Comparison of ENCODE assay signal across 1 cellular context in the genomic region with DNA sequence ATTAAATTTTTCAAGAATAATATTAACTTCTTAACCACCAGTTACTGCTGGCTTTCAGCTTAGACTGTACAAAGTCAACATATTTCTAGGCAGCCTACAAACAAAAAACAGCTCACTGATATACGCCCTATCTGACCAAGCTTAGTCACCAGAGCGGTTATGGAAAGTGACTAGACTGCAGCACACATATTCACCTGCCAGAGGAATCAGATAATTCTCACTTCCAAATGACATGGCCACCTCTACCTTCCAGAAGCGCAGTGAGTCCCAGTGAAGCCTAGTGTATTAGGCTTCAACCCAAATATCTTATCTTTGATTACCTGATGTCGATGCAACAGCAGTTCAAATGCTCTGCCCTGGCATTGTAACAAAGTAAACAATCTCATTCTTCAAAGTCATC.
TF ChIP-seq lines count a peak whose summit lies in the region.

No MANE protein-coding gene starts in this region.

TF ChIP-seq in HEK293, 187 proteins besides CTCF, POLR2A, EP300 and RAD21 (continued from another document):
- TF ChIP-seq ZNF664 (tag by site-specific recombination; IDR thresholded peaks at IDR 0.05) (no peak), BCL6B (tag by site-specific recombination; IDR thresholded peaks at IDR 0.05) (no peak), ZNF248 (tag by site-specific recombination; IDR thresholded peaks at IDR 0.05) (no peak), ZNF610 (tag by site-specific recombination; IDR thresholded peaks at IDR 0.05; ENCODE audit: borderline replicate concordance) (no peak), ZNF76 (tag by site-specific recombination; IDR thresholded peaks at IDR 0.05; ENCODE audit: borderline replicate concordance, low read depth) (no peak), ZNF24 (tag by site-specific recombination; IDR thresholded peaks at IDR 0.05) (no peak), ZSCAN16 (tag by site-specific recombination; IDR thresholded peaks at IDR 0.05) (no peak)
